In the genomic region with DNA sequence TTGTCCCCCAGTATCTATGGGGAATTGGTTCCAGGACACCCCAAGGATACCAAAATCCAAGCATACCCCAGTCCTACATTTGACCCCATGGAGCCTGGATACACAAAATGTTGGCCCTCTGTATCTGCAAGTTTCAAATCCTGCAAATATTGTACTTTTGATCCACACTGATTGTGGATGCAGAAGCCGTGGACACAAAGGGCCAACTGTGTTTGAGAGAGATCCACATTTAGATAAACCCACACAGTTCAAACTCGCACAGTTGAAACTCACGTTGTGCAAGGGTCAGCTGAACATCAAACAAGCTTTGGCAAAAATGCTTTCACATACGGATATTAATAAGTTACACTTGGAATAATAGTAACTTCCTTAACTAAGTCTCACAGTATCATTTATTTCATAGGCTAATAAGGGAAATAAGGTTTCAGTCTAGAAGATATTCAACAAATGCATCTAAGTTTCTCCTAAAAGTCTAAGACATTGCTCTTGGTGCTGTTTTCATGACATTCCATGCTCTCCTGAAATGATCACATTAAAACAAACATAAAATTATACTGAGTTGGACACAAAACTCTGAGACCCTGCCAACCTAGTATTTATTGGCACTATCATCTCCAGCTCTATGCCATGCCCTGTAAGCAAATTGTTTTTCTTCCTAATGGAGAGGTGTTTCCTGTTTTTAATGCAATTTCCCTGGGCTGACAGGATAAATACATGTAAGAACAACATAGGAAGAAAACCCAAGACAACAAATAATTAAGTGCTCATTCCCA, we compare ENCODE assay signal across 27 cellular contexts. TPM values are rescaled to one million over a fixed set of nuclear protein-coding genes. Genes with fewer than 3 reads are reported as not detected.
"Had no signal": no experiment of that assay in that cellular context is flagged by ENCODE, and none has a peak within 500 bp of the region (broad histone marks: within the 10 kb centered on the region; RNA-seq: fewer than 3 reads in every experiment).

No MANE protein-coding gene starts in this region.

- H3K9me3 Mint-ChIP-seq: activated CD8-positive, alpha-beta T cell treated with anti-CD3 and anti-CD28 coated beads for 36 hours; activated naive CD4-positive, alpha-beta T cell treated with anti-CD3 and anti-CD28 coated beads, Interleukin-2, amount 50 U/mL, for 24 hours; activated naive CD8-positive, alpha-beta T cell treated with anti-CD3 and anti-CD28 coated beads, Interleukin-2, amount 50 U/mL, for 24 hours; T-cell had no signal

- H3K27me3 ChIP-seq: ascending aorta, body of pancreas had no signal

- H3K27ac ChIP-seq: ascending aorta, body of pancreas, SK-N-MC, WERI-Rb-1 had no signal

- H3K4me1 Mint-ChIP-seq: activated naive CD4-positive, alpha-beta T cell treated with anti-CD3 and anti-CD28 coated beads, Interleukin-2, amount 50 U/mL, for 24 hours; T-cell had no signal

- H3K4me3 Mint-ChIP-seq: activated CD8-positive, alpha-beta T cell treated with anti-CD3 and anti-CD28 coated beads for 36 hours; activated naive CD4-positive, alpha-beta T cell treated with anti-CD3 and anti-CD28 coated beads, Interleukin-2, amount 50 U/mL, for 24 hours; activated naive CD8-positive, alpha-beta T cell treated with anti-CD3 and anti-CD28 coated beads, Interleukin-2, amount 50 U/mL, for 24 hours; T-cell had no signal

- H3K4me1 ChIP-seq: ascending aorta, body of pancreas had no signal

- H3K9me3 ChIP-seq: ascending aorta, body of pancreas had no signal

- ATAC-seq: activated CD4-positive, CD25-positive, alpha-beta regulatory T cell treated with anti-CD3 and anti-CD28 coated beads, Interleukin-2, amount 50 U/mL, for 24 hours; activated CD8-positive, alpha-beta T cell treated with anti-CD3 and anti-CD28 coated beads for 36 hours; activated naive CD8-positive, alpha-beta T cell treated with anti-CD3 and anti-CD28 coated beads, Interleukin-2, amount 50 U/mL, for 24 hours; body of pancreas; Panc1; Right ventricle myocardium inferior; T-cell had no signal

- H3K27ac Mint-ChIP-seq: activated CD8-positive, alpha-beta T cell treated with anti-CD3 and anti-CD28 coated beads for 36 hours; activated naive CD4-positive, alpha-beta T cell treated with anti-CD3 and anti-CD28 coated beads, Interleukin-2, amount 50 U/mL, for 24 hours; activated naive CD8-positive, alpha-beta T cell treated with anti-CD3 and anti-CD28 coated beads, Interleukin-2, amount 50 U/mL, for 24 hours; T-cell had no signal

- DNase-seq: activated CD4-positive, alpha-beta T cell treated with anti-CD3 and anti-CD28 coated beads for 4 hours; activated CD8-positive, alpha-beta memory T cell treated with anti-CD3 and anti-CD28 coated beads, Interleukin-2, amount 50 U/mL, for 4 hours; activated CD8-positive, alpha-beta T cell treated with anti-CD3 and anti-CD28 coated beads for 36 hours; activated naive CD8-positive, alpha-beta T cell treated with anti-CD3 and anti-CD28 coated beads, Interleukin-2, amount 50 U/mL, for 24 hours; amniotic stem cell; body of pancreas; central memory CD4-positive, alpha-beta T cell; MM.1S; NCI-H1105; NCI-H1436; NCI-H1694 treated with DMSO at 0.1 percent for 48 hours; NCI-H2029 treated with DMSO at 0.1 percent for 48 hours; NCI-H510A treated with DMSO at 0.1 percent for 48 hours; NCI-H69; NK-92 treated with Interleukin-12 subunit alpha and Interleukin-12 subunit beta, amount 100 ng/mL, for 24 hours; OCI-M1; RPMI8226; T-cell; WERI-Rb-1 had no signal

- H3K4me3 ChIP-seq: ascending aorta, body of pancreas, SK-N-MC had no signal

- H3K27me3 Mint-ChIP-seq: activated CD8-positive, alpha-beta T cell treated with anti-CD3 and anti-CD28 coated beads for 36 hours; activated naive CD4-positive, alpha-beta T cell treated with anti-CD3 and anti-CD28 coated beads, Interleukin-2, amount 50 U/mL, for 24 hours; activated naive CD8-positive, alpha-beta T cell treated with anti-CD3 and anti-CD28 coated beads, Interleukin-2, amount 50 U/mL, for 24 hours; T-cell had no signal

RNA-seq across cellular contexts. Expression of gene ACTL7A, which starts 32.3 kb away (rescaled TPM):
- total RNA-seq: activated CD8-positive, alpha-beta T cell treated with anti-CD3 and anti-CD28 coated beads for 36 hours; ascending aorta; body of pancreas; bronchial epithelial cell; Right ventricle myocardium inferior; T-cell; T-helper 2 cell treated with Interferon-gamma antibody and Interleukin-4, amounts not matched to agents 100 ng/mL and 5 ng/mL, for 36 hours had no signal

RNA-seq across cellular contexts. Expression of gene ACTL7B, which starts 38.6 kb away (rescaled TPM):
- total RNA-seq: activated CD8-positive, alpha-beta T cell treated with anti-CD3 and anti-CD28 coated beads for 36 hours; ascending aorta; bronchial epithelial cell; Right ventricle myocardium inferior; T-helper 2 cell treated with Interferon-gamma antibody and Interleukin-4, amounts not matched to agents 100 ng/mL and 5 ng/mL, for 36 hours had no signal
